Comparison of ENCODE assay signal across 10 cellular contexts in genomic region chr2:31384771-31385276, GRCh38. TPM values are rescaled to one million over a fixed set of nuclear protein-coding genes. Genes with fewer than 3 reads are reported as not detected.
DNase-seq lines count a peak whose midpoint lies in the region; ATAC-seq and TF ChIP-seq lines count a peak whose summit lies in the region.
"Had no signal": no experiment of that assay in that cellular context is flagged by ENCODE, and none has a peak within 500 bp of the region (broad histone marks: within the 10 kb centered on the region; RNA-seq: fewer than 3 reads in every experiment).

No MANE protein-coding gene starts in this region.

- H3K27me3 Mint-ChIP-seq in osteocyte (ENCODE audit: unreplicated experiment): no peaks in the 10 kb centered on the region

- TF ChIP-seq CTCF in stomach (IDR thresholded peaks at IDR 0.05) (no peak), osteocyte (IDR thresholded peaks at IDR 0.05) (no peak)

- TF ChIP-seq POLR2A in stomach (IDR thresholded peaks at IDR 0.05): no peak

- no peak overlapping the region for H3K27ac Mint-ChIP-seq in osteocyte (ENCODE audit: unreplicated experiment)

- DNase-seq in HT1080 (ENCODE audit: low read depth) (peak; percentile 98), adipocyte (ENCODE audit: low read depth) (peak; percentile 90), iris pigment epithelial cell (ENCODE audit: low read depth) (peak; percentile 96), NCI-H1436 (lab: John Stamatoyannopoulos, UW) (no peak), stomach (no peak), osteocyte (ENCODE audit: extremely low spot score, unreplicated experiment) (no peak)
- DNase-seq: NCI-H526 treated with DMSO at 0.1 percent for 48 hours, occipital lobe had no signal

- H3K36me3 ChIP-seq in ACC112 (ENCODE audit: insufficient read depth, low read length) (no peaks in the 10 kb centered on the region), adipocyte (ENCODE audit: control insufficient read depth, insufficient read depth, low read length, severe bottlenecking) (no peaks in the 10 kb centered on the region), stomach (no peaks in the 10 kb centered on the region)

- no peaks in the 10 kb centered on the region for H3K9me3 Mint-ChIP-seq in osteocyte (ENCODE audit: unreplicated experiment)

- WGBS in stomach, 5 donors: 70 to 80% (median 78%) methylated on average over 3 of the region's 3 CpGs

- H3K9me3 ChIP-seq in adipocyte (ENCODE audit: control insufficient read depth, low read length) (no peaks in the 10 kb centered on the region), stomach (no peaks in the 10 kb centered on the region)

- no peak overlapping the region for H2AFZ ChIP-seq in ACC112 (ENCODE audit: low read length, unreplicated experiment)

- no peaks in the 10 kb centered on the region for H3K36me3 Mint-ChIP-seq in osteocyte (ENCODE audit: unreplicated experiment)

- H3K4me3 ChIP-seq in ACC112 (ENCODE audit: low read depth, low read length) (peak overlapping the region; percentile 22; the same call in 1 of the 2 replicates), adipocyte (ENCODE audit: low read length) (peak overlapping the region; percentile 30), stomach (no peak overlapping the region)

- peak overlapping the region; percentile 99 for H3K27ac ChIP-seq in ACC112 (ENCODE audit: low read depth, low read length)
- H3K27ac ChIP-seq in stomach: no peak overlapping the region

- peaks cover 34% of the 10 kb centered on the region for H3K4me1 ChIP-seq in ACC112 (ENCODE audit: control insufficient read depth, insufficient read depth, low read length, unreplicated experiment)
- peaks cover 30% of the 10 kb centered on the region for H3K4me1 ChIP-seq in adipocyte (ENCODE audit: control insufficient read depth, insufficient read depth, low read length)
- no peaks in the 10 kb centered on the region for H3K4me1 ChIP-seq in stomach

- no peak for ATAC-seq in HG03571 (IDR thresholded peaks at IDR 0.05; ENCODE audit: unreplicated experiment)

- no peak overlapping the region for H3K4me3 Mint-ChIP-seq in osteocyte (ENCODE audit: unreplicated experiment)

- H3K79me2 ChIP-seq in ACC112 (ENCODE audit: control insufficient read depth, insufficient read depth, low read length, unreplicated experiment): no peaks in the 10 kb centered on the region

- H3K9ac ChIP-seq in adipocyte (ENCODE audit: low read length): peak overlapping the region; percentile 68

- intact Hi-C loops in stomach (cut with DNase I; ENCODE audit: low total_unique reads): no loop called here

- H3K4me1 Mint-ChIP-seq in osteocyte (ENCODE audit: unreplicated experiment): peaks cover 9% of the 10 kb centered on the region

- no peaks in the 10 kb centered on the region for H3K27me3 ChIP-seq in ACC112 (ENCODE audit: insufficient read depth, low read length)
- H3K27me3 ChIP-seq in adipocyte (replicated peaks; ENCODE audit: control insufficient read depth, insufficient read depth, low read length): no peaks in the 10 kb centered on the region
- H3K27me3 ChIP-seq in stomach: no peaks in the 10 kb centered on the region

- TF ChIP-seq EP300 in stomach (IDR thresholded peaks at IDR 0.05): no peak

RNA-seq across cellular contexts. Expression of gene XDH, which starts 29.7 kb away (rescaled TPM):
- 3.1 and 3.7 TPM in 2 replicates for total RNA-seq in HT1080 (2014; rRNA removed; shearing (Covaris generic))
- 1.2 and 1.6 TPM in 2 replicates for polyA plus RNA-seq in HT1080 (2015; cell fraction: cytosol; rRNA removed)
- polyA plus RNA-seq in HT1080 (2015; cell fraction: nucleus; rRNA removed): 2.0 and 3.0 TPM in 2 replicates
- total RNA-seq in stomach: 10 to 100 TPM in 1 of 5 donors, 1 to 10 TPM in 3, under 1 TPM in 1; 0.87 to 40.8 (median 3.6) TPM
- 1 to 10 TPM in 1 of 3 donors, under 1 TPM in 2; 0.06 to 2.3 (median 0.15) TPM for polyA plus RNA-seq in stomach
- 0.78 and 0.99 TPM in 2 replicates for total RNA-seq in osteocyte
- total RNA-seq: occipital lobe had no signal

Comparison
In these comparisons a context has a peak if more than half of its experiments do, and no peak if none do; other contexts are left out.
1. H3K4me3 ChIP-seq: peak in ACC112 (single experiment) and adipocyte (single experiment); none in stomach (0 of 4).
2. DNase-seq: peak in HT1080 (single experiment), adipocyte (single experiment) and iris pigment epithelial cell (single experiment); none in NCI-H1436 (single experiment), stomach (single experiment) and osteocyte (single experiment).